10 cellular contexts compared by ENCODE assay signal in the genomic region with DNA sequence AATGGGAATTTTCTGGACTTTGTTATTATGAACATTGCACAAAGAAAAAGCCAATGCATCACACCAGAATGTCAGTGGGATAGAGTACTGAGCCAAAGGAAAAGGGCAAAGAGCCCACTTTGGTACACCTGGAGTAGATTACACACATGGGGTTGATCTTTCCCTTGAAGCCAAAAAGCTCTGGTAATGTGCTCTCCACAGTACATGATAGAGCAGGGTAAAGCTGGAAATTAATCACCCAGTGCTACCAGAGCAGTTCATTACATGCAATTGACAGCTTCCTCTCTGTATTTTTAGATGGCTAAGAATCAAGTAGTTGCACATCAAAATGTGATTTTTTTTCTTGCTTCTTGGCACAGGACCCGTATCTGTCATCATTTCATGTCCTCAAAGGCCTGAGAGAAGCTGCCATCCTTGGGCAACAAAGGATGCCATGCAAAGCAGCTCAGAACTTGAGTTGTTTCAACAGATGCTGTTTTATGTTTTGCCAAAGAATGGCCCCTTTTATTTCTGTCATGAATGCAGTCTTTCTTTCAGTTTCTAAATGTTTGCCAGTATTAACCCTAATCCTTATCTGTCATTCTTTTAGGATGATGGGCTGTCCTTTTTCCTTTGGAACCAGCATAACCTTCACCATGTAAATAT.
DNase-seq lines count a peak whose midpoint lies in the region; ATAC-seq and TF ChIP-seq lines count a peak whose summit lies in the region.
"Had no signal": no experiment of that assay in that cellular context is flagged by ENCODE, and none has a peak within 500 bp of the region (broad histone marks: within the 10 kb centered on the region; RNA-seq: fewer than 3 reads in every experiment).

No MANE protein-coding gene starts in this region.

- H3K27ac ChIP-seq in VCaP (peak overlapping the region; percentile 5; the same call in 1 of the 2 replicates), layer of hippocampus (ENCODE audit: low read depth, low read length) (peak overlapping the region; percentile 24), psoas muscle (no peak overlapping the region), adrenal gland (no peak overlapping the region)

- no peak overlapping the region for H3K4me3 Mint-ChIP-seq in Calu3 (ENCODE audit: low read depth, unreplicated experiment)
- H3K4me3 Mint-ChIP-seq: B cell, T-helper 17 cell had no signal

- H3K36me3 Mint-ChIP-seq in Calu3 (ENCODE audit: insufficient read depth, unreplicated experiment): no peaks in the 10 kb centered on the region

- no peaks in the 10 kb centered on the region for H3K36me3 ChIP-seq in psoas muscle (ENCODE audit: insufficient read depth in 1 of 2, low read depth in 1 of 2)
- no peaks in the 10 kb centered on the region for H3K36me3 ChIP-seq in adrenal gland (replicated peaks in 1 of 2)

- peaks cover 50% of the 10 kb centered on the region for H3K4me1 Mint-ChIP-seq in Calu3 (ENCODE audit: low read depth, unreplicated experiment)
- H3K4me1 Mint-ChIP-seq: T-helper 17 cell had no signal

- no peaks in the 10 kb centered on the region for H3K27me3 Mint-ChIP-seq in Calu3 (ENCODE audit: unreplicated experiment)
- H3K27me3 Mint-ChIP-seq: B cell, T-helper 17 cell had no signal

- WGBS in psoas muscle, 3 donors: 27 to 57% (median 34%) methylated on average over 1 of the region's 1 CpG
- WGBS in adrenal gland, 4 donors: 17 to 41% (median 33%) methylated on average over 1 of the region's 1 CpG

- no peaks in the 10 kb centered on the region for H3K27me3 ChIP-seq in layer of hippocampus (ENCODE audit: control insufficient read depth, insufficient read depth, low read length)
- no peaks in the 10 kb centered on the region for H3K27me3 ChIP-seq in psoas muscle (ENCODE audit: insufficient read depth in 3 of 3, low read length in 2 of 3)
- H3K27me3 ChIP-seq in adrenal gland: no peaks in the 10 kb centered on the region

- H3K9me3 Mint-ChIP-seq in Calu3 (ENCODE audit: low read depth, unreplicated experiment): peaks cover 5% of the 10 kb centered on the region

- no peak for TF ChIP-seq POLR2A in adrenal gland (IDR thresholded peaks at IDR 0.05)

- H3K27ac Mint-ChIP-seq in Calu3 (ENCODE audit: unreplicated experiment): peak overlapping the region; percentile 25
- H3K27ac Mint-ChIP-seq: B cell, T-helper 17 cell had no signal

- H3K9me3 ChIP-seq in psoas muscle (no peaks in the 10 kb centered on the region), adrenal gland (replicated peaks in 1 of 3) (no peaks in the 10 kb centered on the region)

- ATAC-seq in HG02678 (IDR thresholded peaks at IDR 0.05; ENCODE audit: unreplicated experiment) (peak; percentile 58), psoas muscle (no peak), SK-N-SH treated with all-trans-retinoic acid at 6 μM for 48 hours (no peak; the same call in 1 of the 3 replicates)
- ATAC-seq: T-helper 17 cell had no signal

- peaks cover 11% of the 10 kb centered on the region for H3K4me1 ChIP-seq in psoas muscle
- no peaks in the 10 kb centered on the region for H3K4me1 ChIP-seq in adrenal gland (replicated peaks in 1 of 2)

- H3K4me3 ChIP-seq in psoas muscle (no peak overlapping the region), adrenal gland (no peak overlapping the region)

- no TSS peak for BruUV-seq in Calu3 (replicated peaks; lab: Mats Ljungman, UMichigan)

- TF ChIP-seq CTCF in Calu3 (IDR thresholded peaks at IDR 0.05; ENCODE audit: unreplicated experiment): no peak
- TF ChIP-seq CTCF in VCaP (conservative IDR thresholded peaks at IDR 0.05): no peak
- no peak for TF ChIP-seq CTCF in psoas muscle (IDR thresholded peaks at IDR 0.05)
- no peak for TF ChIP-seq CTCF in adrenal gland (IDR thresholded peaks at IDR 0.05)

- intact Hi-C loops in Calu3 (cut with micrococcal nuclease; ENCODE audit: unreplicated experiment) (loop anchor here (2.0 to 10.0 kb wide), 3 partner anchors 169 to 713 kb away; no protein-coding TSS in a partner anchor), psoas muscle (cut with DNase I) (no loop called here), adrenal gland (cut with DNase I) (no loop called here)

- CTCF ChIA-PET in Calu3 (lab: Charles Lee): interaction anchor here (0.6 to 1.9 kb wide), 7 partner anchors 9 to 811 kb away, joined by 3 to 5 read pairs (median 3); no protein-coding TSS in a partner anchor

- DNase-seq in Calu3 (peak; percentile 28), NCI-H1417 (lab: John Stamatoyannopoulos, UW) (no peak), psoas muscle (no peak), adrenal gland (no peak)
- DNase-seq: T-helper 17 cell had no signal

TF ChIP-seq in SK-N-SH treated with all-trans-retinoic acid at 6 μM for 48 hours, 23 proteins besides CTCF, POLR2A, EP300 and RAD21:
- TF ChIP-seq ZNF8 (CRISPR knock-in tag; IDR thresholded peaks at IDR 0.05) (no peak), PATZ1 (CRISPR knock-in tag; IDR thresholded peaks at IDR 0.05; ENCODE audit: borderline replicate concordance) (no peak), RARB (CRISPR knock-in tag; IDR thresholded peaks at IDR 0.05) (no peak), ISL1 (CRISPR knock-in tag; IDR thresholded peaks at IDR 0.05) (no peak), CSRNP3 (CRISPR knock-in tag; IDR thresholded peaks at IDR 0.05) (no peak), ZFP30 (CRISPR knock-in tag; IDR thresholded peaks at IDR 0.05) (no peak), ZNF565 (CRISPR knock-in tag; conservative IDR thresholded peaks at IDR 0.05; ENCODE audit: low read depth) (no peak), PPARA (CRISPR knock-in tag; IDR thresholded peaks at IDR 0.05; ENCODE audit: borderline replicate concordance) (no peak), ARNTL (CRISPR knock-in tag; IDR thresholded peaks at IDR 0.05; ENCODE audit: borderline replicate concordance, low read depth) (no peak), ESRRG (CRISPR knock-in tag; IDR thresholded peaks at IDR 0.05) (no peak)
- TF ChIP-seq, protein P1, sequence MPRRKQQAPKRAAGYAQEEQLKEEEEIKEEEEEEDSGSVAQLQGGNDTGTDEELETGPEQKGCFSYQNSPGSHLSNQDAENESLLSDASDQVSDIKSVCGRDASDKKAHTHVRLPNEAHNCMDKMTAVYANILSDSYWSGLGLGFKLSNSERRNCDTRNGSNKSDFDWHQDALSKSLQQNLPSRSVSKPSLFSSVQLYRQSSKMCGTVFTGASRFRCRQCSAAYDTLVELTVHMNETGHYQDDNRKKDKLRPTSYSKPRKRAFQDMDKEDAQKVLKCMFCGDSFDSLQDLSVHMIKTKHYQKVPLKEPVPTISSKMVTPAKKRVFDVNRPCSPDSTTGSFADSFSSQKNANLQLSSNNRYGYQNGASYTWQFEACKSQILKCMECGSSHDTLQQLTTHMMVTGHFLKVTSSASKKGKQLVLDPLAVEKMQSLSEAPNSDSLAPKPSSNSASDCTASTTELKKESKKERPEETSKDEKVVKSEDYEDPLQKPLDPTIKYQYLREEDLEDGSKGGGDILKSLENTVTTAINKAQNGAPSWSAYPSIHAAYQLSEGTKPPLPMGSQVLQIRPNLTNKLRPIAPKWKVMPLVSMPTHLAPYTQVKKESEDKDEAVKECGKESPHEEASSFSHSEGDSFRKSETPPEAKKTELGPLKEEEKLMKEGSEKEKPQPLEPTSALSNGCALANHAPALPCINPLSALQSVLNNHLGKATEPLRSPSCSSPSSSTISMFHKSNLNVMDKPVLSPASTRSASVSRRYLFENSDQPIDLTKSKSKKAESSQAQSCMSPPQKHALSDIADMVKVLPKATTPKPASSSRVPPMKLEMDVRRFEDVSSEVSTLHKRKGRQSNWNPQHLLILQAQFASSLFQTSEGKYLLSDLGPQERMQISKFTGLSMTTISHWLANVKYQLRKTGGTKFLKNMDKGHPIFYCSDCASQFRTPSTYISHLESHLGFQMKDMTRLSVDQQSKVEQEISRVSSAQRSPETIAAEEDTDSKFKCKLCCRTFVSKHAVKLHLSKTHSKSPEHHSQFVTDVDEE (CRISPR knock-in tag; IDR thresholded peaks at IDR 0.05): no peak

Comparison
In these comparisons a context has a peak if more than half of its experiments do, and no peak if none do; other contexts are left out.
1. H3K27ac ChIP-seq: peak in VCaP (single experiment) and layer of hippocampus (single experiment); none in psoas muscle (single experiment) and adrenal gland (0 of 5).